8 cellular contexts compared by ENCODE assay signal in the genomic region with DNA sequence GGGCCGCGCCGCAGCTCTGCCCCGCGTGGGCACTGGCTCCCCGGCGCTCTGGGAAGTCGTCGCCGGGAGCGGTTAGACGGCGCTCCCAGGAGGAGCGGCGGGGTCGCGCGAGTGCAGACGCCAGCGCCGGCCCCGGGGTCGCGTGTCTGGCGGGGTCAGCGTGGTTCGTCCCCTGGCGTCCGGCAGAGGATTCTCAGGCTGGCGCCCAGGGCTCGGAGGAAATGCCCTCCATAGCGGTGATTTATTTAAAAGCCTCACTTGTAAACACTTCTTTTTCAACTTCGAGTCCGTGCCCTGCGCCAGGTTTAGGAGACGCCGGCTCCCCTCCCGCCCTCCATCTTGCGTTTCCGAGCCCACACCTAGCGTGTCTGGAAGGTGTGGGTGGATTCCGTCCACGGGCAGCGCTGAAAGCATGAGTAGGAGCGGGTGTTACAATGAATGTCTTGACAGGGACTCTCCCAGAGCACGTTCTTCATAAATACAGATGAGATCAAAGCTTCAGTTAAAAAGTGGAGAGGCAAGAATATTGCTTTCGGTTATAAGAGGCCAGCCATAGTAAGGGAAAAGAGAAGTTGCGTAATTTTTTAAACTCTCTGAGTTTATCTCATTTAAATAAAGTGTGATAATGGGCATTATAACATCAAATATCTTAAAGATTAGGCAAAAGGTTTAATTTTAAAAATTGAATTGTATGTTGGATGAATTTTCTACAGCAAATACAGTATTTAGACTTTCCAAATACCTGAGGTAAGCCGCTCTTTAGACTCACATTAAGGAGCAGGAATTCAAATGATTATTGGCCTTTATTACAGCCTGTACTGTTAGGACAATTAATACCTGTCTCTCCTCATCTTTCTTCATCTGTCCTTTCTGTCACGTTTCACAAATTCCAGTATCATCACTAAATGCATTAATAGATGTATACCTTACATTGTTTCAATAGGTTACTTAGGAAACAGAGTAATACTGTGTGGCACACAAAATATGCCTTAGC. TPM values are rescaled to one million over a fixed set of nuclear protein-coding genes. Genes with fewer than 3 reads are reported as not detected.
DNase-seq lines count a peak whose midpoint lies in the region; ATAC-seq and TF ChIP-seq lines count a peak whose summit lies in the region.

No MANE protein-coding gene starts in this region.

- H3K4me1 ChIP-seq in RWPE2 (ENCODE audit: insufficient read depth, poor library complexity, severe bottlenecking) (peaks cover 14% of the 10 kb centered on the region), ovary (ENCODE audit: insufficient read depth) (peaks cover 1% of the 10 kb centered on the region), thyroid gland (peaks cover 0 to 7% of the 10 kb centered on the region in 2 donors)

- TF ChIP-seq POLR2A in ovary (IDR thresholded peaks at IDR 0.05) (no peak), thyroid gland (IDR thresholded peaks at IDR 0.05) (no peak)

- 3 to 6% (median 4%) methylated on average over 31 to 50 of the region's 50 CpGs for WGBS in ovary, 3 donors
- WGBS in thyroid gland, 2 donors = 4 to 6% methylated on average over 21 to 42 of the region's 50 CpGs

- TF ChIP-seq CTCF in BJ (IDR thresholded peaks at IDR 0.05; ENCODE audit: insufficient read depth, low read depth, low read length) (peak; percentile 36; the same call in 1 of the 2 replicates), RWPE2 (IDR thresholded peaks at IDR 0.05; ENCODE audit: poor library complexity, severe bottlenecking) (peak; percentile 18), ovary (IDR thresholded peaks at IDR 0.05) (no peak), thyroid gland (IDR thresholded peaks at IDR 0.05) (peak in 2 of 6 experiments; percentile 12 to 28)

- ATAC-seq in GM19025 (IDR thresholded peaks at IDR 0.05; ENCODE audit: low read depth, unreplicated experiment) (peak; percentile 44), HG03175 (IDR thresholded peaks at IDR 0.05; ENCODE audit: unreplicated experiment) (peak; percentile 55), RWPE2 (ENCODE audit: low read depth) (peak; percentile 53)

- peak overlapping the region; percentile 58 for H3K27ac ChIP-seq in RWPE2 (ENCODE audit: poor library complexity, severe bottlenecking)
- peak overlapping the region; percentile 60 to 80 for H3K27ac ChIP-seq in ovary
- peak overlapping the region; percentile 40 to 89 (median 87) for H3K27ac ChIP-seq in thyroid gland

- POLR2A ChIA-PET in BJ (lab: Charles Lee) = no interaction called here

- TF ChIP-seq EP300 in ovary (IDR thresholded peaks at IDR 0.05) = no peak

- H3K9me3 ChIP-seq in RWPE2 (ENCODE audit: severe bottlenecking) (no peaks in the 10 kb centered on the region), ovary (no peaks in the 10 kb centered on the region), thyroid gland (no peaks in the 10 kb centered on the region)

- no peaks in the 10 kb centered on the region for H3K27me3 ChIP-seq in BJ (ENCODE audit: control insufficient read depth, insufficient read depth, low read length)
- H3K27me3 ChIP-seq in RWPE2 (ENCODE audit: insufficient read depth, poor library complexity, severe bottlenecking) = no peaks in the 10 kb centered on the region
- H3K27me3 ChIP-seq in ovary = no peaks in the 10 kb centered on the region
- H3K27me3 ChIP-seq in thyroid gland = no peaks in the 10 kb centered on the region

- intact Hi-C loops in head of caudate nucleus (cut with DNase I) (loop anchor here (5.0 kb wide), 1 partner anchor 86 kb away; a partner anchor contains a TSS), ovary (cut with DNase I) (loop anchor here in 1 of 4 donors (10.0 kb wide), 1 partner anchor 89 kb away; a partner anchor contains a TSS), thyroid gland (cut with DNase I) (no loop called here)

- peak overlapping the region; percentile 82 for H3K4me3 ChIP-seq in BJ (ENCODE audit: low read depth, low read length)
- H3K4me3 ChIP-seq in RWPE2 (ENCODE audit: severe bottlenecking) = peak overlapping the region; percentile 91
- peak overlapping the region; percentile 67 for H3K4me3 ChIP-seq in ovary
- peak overlapping the region; percentile 17 to 81 (median 43) for H3K4me3 ChIP-seq in thyroid gland (replicated peaks in 1 of 3)

- H3K36me3 ChIP-seq in BJ (ENCODE audit: control insufficient read depth, insufficient read depth, low read length) (no peaks in the 10 kb centered on the region), RWPE2 (ENCODE audit: low read depth) (peaks cover 3% of the 10 kb centered on the region; the same call in 1 of the 2 replicates), ovary (no peaks in the 10 kb centered on the region), thyroid gland (no peaks in the 10 kb centered on the region)

- CTCF ChIA-PET in BJ (lab: Yijun Ruan, JAX) = interaction anchor here (1.0 kb wide), 1 partner anchor 11 kb away, joined by 3 read pairs; no protein-coding TSS in a partner anchor

- DNase-seq in BJ (ENCODE audit: low read depth) (no peak), RWPE2 (ENCODE audit: low spot score) (peak; percentile 51), head of caudate nucleus (peak in 31 of 42 donors; percentile 5 to 57 (median 17)), ovary (peak; percentile 21 to 56 (median 44)), thyroid gland (peak; percentile 57 to 63)
- DNase-seq in activated naive CD4-positive, alpha-beta T cell treated with Interleukin-2 at 50 U/mL for 16 hours = peak; percentile 81

RNA-seq across cellular contexts. Expression of a gene that starts 0.9 kb away (rescaled TPM):
- polyA plus RNA-seq in BJ (2011; rRNA removed) (0.45 and 0.91 TPM in 2 replicates), ovary (1 to 10 TPM; 2.4 to 4.9 TPM)
- 0.26 and 0.28 TPM in 2 replicates for polyA minus RNA-seq in BJ (2011; rRNA and poly(A)+ RNA removed)
- total RNA-seq in ovary (1 to 10 TPM; 1.0 to 2.5 (median 2.0) TPM), thyroid gland (1 to 10 TPM; 3.4 to 9.9 (median 5.8) TPM)

Comparison
In these comparisons a context has a peak if more than half of its experiments do, and no peak if none do; other contexts are left out.
1. CTCF ChIP-seq: peak in BJ (single experiment) and RWPE2 (single experiment); none in ovary (0 of 3).
2. Peak in every context shown above with its lines, with median percentiles within 50 percentile points of each other: H3K4me3 ChIP-seq, ATAC-seq and H3K27ac ChIP-seq.